ENCODE assay signal across 8 cellular contexts in genomic region chr6:82362868-82363267, GRCh38. TPM values are rescaled to one million over a fixed set of nuclear protein-coding genes. Genes with fewer than 3 reads are reported as not detected.
A peak's percentile ranks its signal among the peaks of the same experiment; 100 is the strongest.
DNase-seq lines count a peak whose midpoint lies in the region; FAIRE-seq and TF ChIP-seq lines count a peak whose summit lies in the region.

No MANE protein-coding gene starts in this region.

- no peaks in the 10 kb centered on the region for H3K9me3 ChIP-seq in A673 (ENCODE audit: low read depth, low read length, poor library complexity, severe bottlenecking)

- FAIRE-seq in D721Med (lab: Jason Lieb, UNC) = no peak

- H3K4me1 Mint-ChIP-seq in mesothelial cell of epicardium = peaks cover 44% of the 10 kb centered on the region

- H3K36me3 ChIP-seq in A673 (ENCODE audit: insufficient read depth, low read length, poor library complexity, severe bottlenecking) = peaks cover 5% of the 10 kb centered on the region

- intact Hi-C loops in A673 (cut with micrococcal nuclease; ENCODE audit: unreplicated experiment) = loop anchor here (1.0 to 5.0 kb wide), 5 partner anchors 92 to 692 kb away; no protein-coding TSS in a partner anchor

- peak overlapping the region; percentile 83 for H3K4me3 ChIP-seq in A673 (ENCODE audit: low read depth, low read length, poor library complexity, severe bottlenecking)
- H3K4me3 ChIP-seq in HFF-Myc (replicated peaks; ENCODE audit: low read depth, low read length) = peak overlapping the region; percentile 93

- H3K36me3 Mint-ChIP-seq in mesothelial cell of epicardium = peaks cover 2% of the 10 kb centered on the region

- H3K27me3 ChIP-seq in A673 (replicated peaks; ENCODE audit: insufficient read depth, low read depth, low read length, poor library complexity) = no peaks in the 10 kb centered on the region

- no peaks in the 10 kb centered on the region for H3K9me3 Mint-ChIP-seq in mesothelial cell of epicardium

- peak; percentile 81 for DNase-seq in A673 (ENCODE audit: low spot score)
- peak; percentile 94 for DNase-seq in HFF-Myc (ENCODE audit: extremely low read depth, low read depth)
- peak; percentile 89 for DNase-seq in dedifferentiated amniotic fluid mesenchymal stem cell (ENCODE audit: extremely low spot score)
- DNase-seq in mesothelial cell of epicardium (ENCODE audit: low spot score in 2 of 2, unreplicated experiment in 2 of 2) = no peak
- no peak for DNase-seq in kidney glomerular epithelial cell (lab: John Stamatoyannopoulos, UW)
- DNase-seq in D721Med (ENCODE audit: insufficient read length, low spot score) = no peak
- no peak for DNase-seq in NCI-H2227 (lab: John Stamatoyannopoulos, UW; ENCODE audit: unreplicated experiment)
- DNase-seq in NCI-H1092 treated with DMSO at 0.1 percent for 48 hours (lab: John Stamatoyannopoulos, UW) = no peak

- peaks cover 34% of the 10 kb centered on the region for H3K4me1 ChIP-seq in A673 (ENCODE audit: insufficient read depth, low read length, poor library complexity, severe bottlenecking)

- peak overlapping the region; percentile 96 for H3K4me3 Mint-ChIP-seq in mesothelial cell of epicardium

- H3K27ac ChIP-seq in A673 (ENCODE audit: low read depth, low read length, poor library complexity, severe bottlenecking) = peak overlapping the region; percentile 95

- H3K27ac Mint-ChIP-seq in mesothelial cell of epicardium = peak overlapping the region; percentile 94

- POLR2A ChIA-PET in A673 (lab: Charles Lee; ENCODE audit: low non-redundant PET) = no interaction called here

- CTCF ChIA-PET in A673 (lab: Charles Lee) = interaction anchor here (0.6 to 1.3 kb wide), 5 partner anchors 17 to 695 kb away, joined by 3 to 9 read pairs (median 5); no protein-coding TSS in a partner anchor

- peaks cover 19% of the 10 kb centered on the region for H3K27me3 Mint-ChIP-seq in mesothelial cell of epicardium (ENCODE audit: low read depth)

- TSS peak; percentile 67 for BruUV-seq in A673 (replicated peaks; lab: Mats Ljungman, UMichigan)

- TF ChIP-seq CTCF in A673 (conservative IDR thresholded peaks at IDR 0.05; ENCODE audit: low read depth, low read length) = no peak
- no peak for TF ChIP-seq CTCF in HFF-Myc (IDR thresholded peaks at IDR 0.05; ENCODE audit: low read depth, low read length, missing control alignments)
- TF ChIP-seq CTCF in mesothelial cell of epicardium (IDR thresholded peaks at IDR 0.05; ENCODE audit: unreplicated experiment) = no peak
- TF ChIP-seq CTCF in D721Med (IDR thresholded peaks at IDR 0.05; ENCODE audit: insufficient read depth, missing control alignments) = no peak

RNA-seq across cellular contexts. Expression of gene TPBG, which starts 0.7 kb away (rescaled TPM):
- 66.4 and 67.1 TPM in 2 replicates for total RNA-seq in A673 (2021)
- 35.2 to 38.2 TPM (median 37.5 TPM) in 3 replicates for total RNA-seq in mesothelial cell of epicardium

Comparison
In these comparisons a context has a peak if more than half of its experiments do, and no peak if none do; other contexts are left out.
1. DNase-seq: peak in A673 (single experiment), HFF-Myc (single experiment) and dedifferentiated amniotic fluid mesenchymal stem cell (single experiment); none in mesothelial cell of epicardium (0 of 2), kidney glomerular epithelial cell (single experiment), D721Med (single experiment), NCI-H2227 (single experiment) and NCI-H1092 treated with DMSO at 0.1 percent for 48 hours (single experiment).